22 cellular contexts compared by ENCODE assay signal in the genomic region with DNA sequence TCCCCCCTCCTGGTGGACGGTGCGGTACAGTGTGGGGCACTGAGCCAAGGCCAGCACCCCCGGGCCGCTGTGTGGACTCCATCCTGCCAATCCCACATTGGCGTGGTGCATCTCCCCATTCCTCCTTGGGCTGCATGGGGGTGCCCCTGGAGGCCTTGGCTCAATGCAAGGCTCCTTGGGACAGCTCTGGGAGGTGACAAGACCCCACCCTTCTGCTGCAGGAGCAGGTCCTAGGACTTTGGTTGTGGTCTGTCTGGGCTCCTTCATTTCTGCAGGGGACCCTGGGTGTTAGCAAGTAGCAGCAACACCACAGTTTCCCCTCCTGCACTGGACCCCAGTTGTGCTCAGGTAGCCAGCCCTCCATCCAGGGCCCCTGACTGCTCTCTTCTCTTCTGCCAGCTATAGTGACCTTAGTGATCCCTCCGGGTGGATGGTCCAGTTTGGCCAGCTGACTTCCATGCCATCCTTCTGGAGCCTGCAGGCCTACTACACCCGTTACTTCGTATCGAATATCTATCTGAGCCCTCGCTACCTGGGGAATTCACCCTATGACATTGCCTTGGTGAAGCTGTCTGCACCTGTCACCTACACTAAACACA. TPM values are rescaled to one million over a fixed set of nuclear protein-coding genes. Genes with fewer than 3 reads are reported as not detected.
DNase-seq lines count a peak whose midpoint lies in the region; ATAC-seq and TF ChIP-seq lines count a peak whose summit lies in the region.
"Had no signal": no experiment of that assay in that cellular context is flagged by ENCODE, and none has a peak within 500 bp of the region (broad histone marks: within the 10 kb centered on the region; RNA-seq: fewer than 3 reads in every experiment).

No MANE protein-coding gene starts in this region.

- H3K9me3 ChIP-seq in BLaER1 (no peaks in the 10 kb centered on the region), psoas muscle (no peaks in the 10 kb centered on the region), gastrocnemius medialis (no peaks in the 10 kb centered on the region)
- no peaks in the 10 kb centered on the region for H3K9me3 ChIP-seq in naive thymus-derived CD4-positive, alpha-beta T cell (ENCODE audit: control insufficient read depth in 2 of 3, low read length in 3 of 3)
- H3K9me3 ChIP-seq: gastroesophageal sphincter, SJSA1 had no signal

- no peak for TF ChIP-seq POLR2A in gastrocnemius medialis (IDR thresholded peaks at IDR 0.05)

- ATAC-seq in central memory CD8-positive, alpha-beta T cell (replicated peaks; ENCODE audit: extremely low read depth, poor library complexity, severe bottlenecking): no peak
- ATAC-seq in psoas muscle (no peak), gastrocnemius medialis (no peak)
- no peak for ATAC-seq in naive thymus-derived CD4-positive, alpha-beta T cell
- ATAC-seq: activated T-helper 17 cell treated with anti-CD3 and anti-CD28 coated beads, Interleukin-2, amount 50 U/mL, for 72 hours; esophagus mucosa; gastroesophageal sphincter had no signal

- 69 to 78% (median 75%) methylated on average over 10 of the region's 10 CpGs for WGBS in psoas muscle, 3 donors

- H3K4me1 Mint-ChIP-seq in central memory CD8-positive, alpha-beta T cell: no peaks in the 10 kb centered on the region
- H3K4me1 Mint-ChIP-seq in osteocyte (ENCODE audit: unreplicated experiment): no peaks in the 10 kb centered on the region
- peaks cover 0 to 1% (median 0%) of the 10 kb centered on the region in 7 donors for H3K4me1 Mint-ChIP-seq in naive thymus-derived CD4-positive, alpha-beta T cell
- H3K4me1 Mint-ChIP-seq: activated T-helper 17 cell treated with anti-CD3 and anti-CD28 coated beads, Interleukin-2, amount 50 U/mL, for 72 hours had no signal

- peaks cover 33% of the 10 kb centered on the region for H3K4me1 ChIP-seq in BLaER1
- H3K4me1 ChIP-seq in psoas muscle: no peaks in the 10 kb centered on the region
- no peaks in the 10 kb centered on the region for H3K4me1 ChIP-seq in naive thymus-derived CD4-positive, alpha-beta T cell (ENCODE audit: control insufficient read depth in 2 of 2, insufficient read depth in 2 of 2, low read length in 2 of 2)
- no peaks in the 10 kb centered on the region for H3K4me1 ChIP-seq in gastrocnemius medialis
- H3K4me1 ChIP-seq: gastroesophageal sphincter, SJSA1 had no signal

- H3K27ac Mint-ChIP-seq in central memory CD8-positive, alpha-beta T cell (ENCODE audit: low read depth): no peak overlapping the region
- no peak overlapping the region for H3K27ac Mint-ChIP-seq in osteocyte (ENCODE audit: unreplicated experiment)
- H3K27ac Mint-ChIP-seq in naive thymus-derived CD4-positive, alpha-beta T cell: peak overlapping the region in 2 of 9 donors; percentile 47 to 51
- H3K27ac Mint-ChIP-seq: activated T-helper 17 cell treated with anti-CD3 and anti-CD28 coated beads, Interleukin-2, amount 50 U/mL, for 72 hours; T-helper 2 cell treated with Interferon-gamma antibody and Interleukin-4, amounts not matched to agents 5 μg/mL and 100 μg/mL, for 36 hours had no signal

- no peak for DNase-seq in GM12865 (ENCODE audit: low read depth)
- DNase-seq in central memory CD8-positive, alpha-beta T cell (ENCODE audit: low spot score in 2 of 2): no peak
- DNase-seq in osteocyte (ENCODE audit: extremely low spot score, unreplicated experiment): peak; percentile 79
- DNase-seq in psoas muscle: no peak
- no peak for DNase-seq in naive thymus-derived CD4-positive, alpha-beta T cell
- no peak for DNase-seq in gastrocnemius medialis
- DNase-seq: activated CD4-positive, CD25-positive, alpha-beta regulatory T cell; activated CD8-positive, alpha-beta memory T cell treated with anti-CD3 and anti-CD28 coated beads for 24 hours; amniotic stem cell; EL; NCI-H1417 treated with DMSO at 0.1 percent for 48 hours; retina had no signal

- H3K36me3 Mint-ChIP-seq in central memory CD8-positive, alpha-beta T cell (ENCODE audit: insufficient read depth): no peaks in the 10 kb centered on the region
- no peaks in the 10 kb centered on the region for H3K36me3 Mint-ChIP-seq in osteocyte (ENCODE audit: unreplicated experiment)
- H3K36me3 Mint-ChIP-seq in naive thymus-derived CD4-positive, alpha-beta T cell: no peaks in the 10 kb centered on the region

- H3K4me3 ChIP-seq in BLaER1 (peak overlapping the region; percentile 61; the same call in 1 of the 2 replicates), GM12865 (ENCODE audit: low read depth, low read length) (peak overlapping the region; percentile 64), psoas muscle (no peak overlapping the region), gastrocnemius medialis (no peak overlapping the region)
- H3K4me3 ChIP-seq in naive thymus-derived CD4-positive, alpha-beta T cell (ENCODE audit: low read length): no peak overlapping the region
- H3K4me3 ChIP-seq: cardiac muscle cell, gastroesophageal sphincter, SJSA1 had no signal

- TF ChIP-seq CTCF in GM12865 (IDR thresholded peaks at IDR 0.05; ENCODE audit: insufficient read depth, low read depth, low read length, missing control alignments) (no peak), osteocyte (IDR thresholded peaks at IDR 0.05) (no peak), psoas muscle (IDR thresholded peaks at IDR 0.05) (no peak), gastrocnemius medialis (IDR thresholded peaks at IDR 0.05 in 4 of 5, conservative IDR thresholded peaks at IDR 0.05 in 1 of 5) (no peak)

- no peak overlapping the region; the same call in 1 of the 2 replicates for H3K27ac ChIP-seq in BLaER1
- no peak overlapping the region for H3K27ac ChIP-seq in psoas muscle
- no peak overlapping the region for H3K27ac ChIP-seq in naive thymus-derived CD4-positive, alpha-beta T cell (ENCODE audit: low read depth, low read length)
- no peak overlapping the region for H3K27ac ChIP-seq in gastrocnemius medialis
- H3K27ac ChIP-seq: cardiac muscle cell, gastroesophageal sphincter, SJSA1 had no signal

- POLR2A ChIA-PET in naive thymus-derived CD4-positive, alpha-beta T cell (lab: Charles Lee): interaction anchor here (0.6 kb wide), 1 partner anchor 68 kb away, joined by 3 read pairs; no protein-coding TSS in a partner anchor

- H3K27me3 ChIP-seq in BLaER1: no peaks in the 10 kb centered on the region
- H3K27me3 ChIP-seq in psoas muscle (ENCODE audit: insufficient read depth in 3 of 3, low read length in 2 of 3): peaks cover 0 to 12% (median 2%) of the 10 kb centered on the region in 3 donors
- no peaks in the 10 kb centered on the region for H3K27me3 ChIP-seq in naive thymus-derived CD4-positive, alpha-beta T cell (ENCODE audit: control insufficient read depth in 2 of 2, insufficient read depth in 2 of 2, low read length in 2 of 2)
- peaks cover 0 to 8% (median 3%) of the 10 kb centered on the region in 3 donors for H3K27me3 ChIP-seq in gastrocnemius medialis
- H3K27me3 ChIP-seq: cardiac muscle cell had no signal

- no peak overlapping the region for H3K9ac ChIP-seq in BLaER1

- 0 out of 2 replicates have a peak, but pooled peaks cover 7% of the 10 kb centered on the region for H4K20me1 ChIP-seq in BLaER1

- peak overlapping the region; percentile 71 for H3K4me2 ChIP-seq in BLaER1

- intact Hi-C loops in psoas muscle (cut with DNase I) (no loop called here), gastrocnemius medialis (cut with DNase I; ENCODE audit: low total_unique reads) (no loop called here)
- intact Hi-C loops in naive thymus-derived CD4-positive, alpha-beta T cell (cut with micrococcal nuclease): no loop called here

- CTCF ChIA-PET in naive thymus-derived CD4-positive, alpha-beta T cell (lab: Charles Lee): no interaction called here

- no peaks in the 10 kb centered on the region for H3K27me3 Mint-ChIP-seq in central memory CD8-positive, alpha-beta T cell
- peaks cover 25% of the 10 kb centered on the region for H3K27me3 Mint-ChIP-seq in osteocyte (ENCODE audit: unreplicated experiment)
- H3K27me3 Mint-ChIP-seq in naive thymus-derived CD4-positive, alpha-beta T cell: peaks cover 0 to 6% (median 0%) of the 10 kb centered on the region in 5 donors

- H3K36me3 ChIP-seq in BLaER1 (no peaks in the 10 kb centered on the region), psoas muscle (ENCODE audit: insufficient read depth in 1 of 2, low read depth in 1 of 2) (no peaks in the 10 kb centered on the region), gastrocnemius medialis (no peaks in the 10 kb centered on the region)
- H3K36me3 ChIP-seq in naive thymus-derived CD4-positive, alpha-beta T cell (ENCODE audit: control insufficient read depth in 2 of 3, insufficient read depth in 3 of 3, low read length in 3 of 3): no peaks in the 10 kb centered on the region
- H3K36me3 ChIP-seq: cardiac muscle cell, gastroesophageal sphincter, SJSA1 had no signal

- peak overlapping the region; percentile 48 for H3K4me3 Mint-ChIP-seq in central memory CD8-positive, alpha-beta T cell
- H3K4me3 Mint-ChIP-seq in osteocyte (ENCODE audit: unreplicated experiment): no peak overlapping the region
- H3K4me3 Mint-ChIP-seq in naive thymus-derived CD4-positive, alpha-beta T cell: peak overlapping the region in 3 of 10 donors; percentile 1 to 69 (median 9)
- H3K4me3 Mint-ChIP-seq: activated T-helper 17 cell treated with anti-CD3 and anti-CD28 coated beads, Interleukin-2, amount 50 U/mL, for 72 hours; T-helper 2 cell treated with Interferon-gamma antibody and Interleukin-4, amounts not matched to agents 5 μg/mL and 100 μg/mL, for 36 hours had no signal

- no peaks in the 10 kb centered on the region for H3K9me3 Mint-ChIP-seq in central memory CD8-positive, alpha-beta T cell
- no peaks in the 10 kb centered on the region for H3K9me3 Mint-ChIP-seq in osteocyte (ENCODE audit: unreplicated experiment)
- H3K9me3 Mint-ChIP-seq in naive thymus-derived CD4-positive, alpha-beta T cell: no peaks in the 10 kb centered on the region
- H3K9me3 Mint-ChIP-seq: activated T-helper 17 cell treated with anti-CD3 and anti-CD28 coated beads, Interleukin-2, amount 50 U/mL, for 72 hours; T-helper 2 cell treated with Interferon-gamma antibody and Interleukin-4, amounts not matched to agents 5 μg/mL and 100 μg/mL, for 36 hours had no signal

- in situ Hi-C loops in gastrocnemius medialis (cut with MboI; ENCODE audit: low sequenced_read_pairs in 4 of 4): no loop called here

RNA-seq across cellular contexts. Expression of gene PRSS21, which starts 1.3 kb away (rescaled TPM):
- not detected in 2 replicates for total RNA-seq in osteocyte
- not detected for total RNA-seq in psoas muscle
- polyA plus RNA-seq in psoas muscle: under 1 TPM; 0.05 to 0.20 (median 0.10) TPM
- total RNA-seq in naive thymus-derived CD4-positive, alpha-beta T cell: 1 to 10 TPM in 4 of 5 experiments, not detected in 1; 1.1 to 7.9 (median 1.4) TPM
- 10 to 100 TPM in 1 of 2 donors, 1 to 10 TPM in 1; 1.9 to 11.2 TPM for polyA plus RNA-seq in naive thymus-derived CD4-positive, alpha-beta T cell
- not detected for total RNA-seq in gastrocnemius medialis
- total RNA-seq: cardiac muscle cell, gastroesophageal sphincter, HT1080, mononuclear cell, SJSA1, temporal lobe had no signal
- polyA plus RNA-seq: cardiac muscle cell had no signal

RNA-seq across cellular contexts. Expression of gene ZG16B, which starts 11.7 kb away (rescaled TPM):
- total RNA-seq in osteocyte: not detected in 2 replicates
- total RNA-seq in psoas muscle: not detected
- under 1 TPM in 1 of 3 donors, not detected in 2; 0.62 TPM for polyA plus RNA-seq in psoas muscle
- 10 to 100 TPM in 1 of 5 experiments, 1 to 10 TPM in 1, not detected in 3; 2.3 to 17.2 TPM for total RNA-seq in naive thymus-derived CD4-positive, alpha-beta T cell
- polyA plus RNA-seq in naive thymus-derived CD4-positive, alpha-beta T cell: not detected
- not detected for total RNA-seq in gastrocnemius medialis
- total RNA-seq: cardiac muscle cell had no signal
- polyA plus RNA-seq: cardiac muscle cell had no signal

RNA-seq across cellular contexts. Expression of gene PRSS41, which starts 20.1 kb away (rescaled TPM):
- total RNA-seq in osteocyte (not detected in 2 replicates), psoas muscle (not detected), gastrocnemius medialis (not detected)
- polyA plus RNA-seq in psoas muscle: not detected
- not detected for total RNA-seq in naive thymus-derived CD4-positive, alpha-beta T cell
- polyA plus RNA-seq in naive thymus-derived CD4-positive, alpha-beta T cell: not detected
- total RNA-seq: activated T-helper 17 cell treated with anti-CD3 and anti-CD28 coated beads, Interleukin-2, amount 50 U/mL, for 72 hours; cardiac muscle cell; esophagus mucosa; gastroesophageal sphincter; HT1080; mononuclear cell; SJSA1; temporal lobe had no signal
- polyA plus RNA-seq: cardiac muscle cell had no signal

RNA-seq across cellular contexts. Expression of gene PRSS33, which starts 31.0 kb away (rescaled TPM):
- total RNA-seq in osteocyte: not detected in 2 replicates
- not detected for total RNA-seq in psoas muscle
- polyA plus RNA-seq in psoas muscle: not detected
- total RNA-seq in naive thymus-derived CD4-positive, alpha-beta T cell: under 1 TPM in 1 of 5 experiments, not detected in 4; 0.19 TPM
- not detected for polyA plus RNA-seq in naive thymus-derived CD4-positive, alpha-beta T cell
- total RNA-seq in gastrocnemius medialis: not detected
- total RNA-seq: activated T-helper 17 cell treated with anti-CD3 and anti-CD28 coated beads, Interleukin-2, amount 50 U/mL, for 72 hours; cardiac muscle cell; esophagus mucosa; gastroesophageal sphincter; HT1080; mononuclear cell; SJSA1 had no signal
- polyA plus RNA-seq: cardiac muscle cell had no signal

RNA-seq across cellular contexts. Expression of gene PRSS22, which starts 39.6 kb away (rescaled TPM):
- not detected in 2 replicates for total RNA-seq in osteocyte
- total RNA-seq in psoas muscle: under 1 TPM in 1 of 4 donors, not detected in 3; 0.20 TPM
- under 1 TPM in 2 of 3 donors, not detected in 1; 0.07 to 0.13 TPM for polyA plus RNA-seq in psoas muscle
- total RNA-seq in naive thymus-derived CD4-positive, alpha-beta T cell: under 1 TPM in 2 of 5 experiments, not detected in 3; 0.59 to 0.72 TPM
- polyA plus RNA-seq in naive thymus-derived CD4-positive, alpha-beta T cell: not detected
- not detected for total RNA-seq in gastrocnemius medialis
- total RNA-seq: cardiac muscle cell, HT1080, SJSA1, temporal lobe had no signal
- polyA plus RNA-seq: cardiac muscle cell had no signal

Comparison
In these comparisons a context has a peak if more than half of its experiments do, and no peak if none do; other contexts are left out.
1. H3K4me3 ChIP-seq: peak in BLaER1 (single experiment) and GM12865 (single experiment); none in psoas muscle (single experiment), naive thymus-derived CD4-positive, alpha-beta T cell (single experiment) and gastrocnemius medialis (0 of 4).